8 cellular contexts compared by ENCODE assay signal in genomic region chr2:73925853-73926492, GRCh38. TPM values are rescaled to one million over a fixed set of nuclear protein-coding genes. Genes with fewer than 3 reads are reported as not detected.
A peak's percentile ranks its signal among the peaks of the same experiment; 100 is the strongest.
DNase-seq lines count a peak whose midpoint lies in the region; ATAC-seq and TF ChIP-seq lines count a peak whose summit lies in the region.

No MANE protein-coding gene starts in this region.

- no peaks in the 10 kb centered on the region for H3K9me3 ChIP-seq in thyroid gland

- no peak for TF ChIP-seq POLR2A in thyroid gland (IDR thresholded peaks at IDR 0.05)

- CTCF ChIA-PET in activated CD8-positive, alpha-beta T cell treated with anti-CD3 and anti-CD28 coated beads, Interleukin-2, amount 10 ng/mL, durations not matched to agents 7 days and 5 days (lab: Charles Lee) = interaction anchor here (0.9 kb wide), 1 partner anchor 24 kb away, joined by 3 read pairs; no protein-coding TSS in a partner anchor

- H3K27ac ChIP-seq in thyroid gland = peak overlapping the region; percentile 43 to 91 (median 59)

- POLR2A ChIA-PET in activated CD8-positive, alpha-beta T cell treated with anti-CD3 and anti-CD28 coated beads, Interleukin-2, amount 10 ng/mL, durations not matched to agents 7 days and 5 days (lab: Charles Lee) = interaction anchor here (1.4 kb wide), 1 partner anchor 253 kb away, joined by 4 read pairs; the partner anchor contains the start of gene MOB1A

- no peaks in the 10 kb centered on the region for H3K9me3 Mint-ChIP-seq in activated T-cell treated with anti-CD3 and anti-CD28 coated beads, Interleukin-2, amount 50 U/mL, for 4 hours
- H3K9me3 Mint-ChIP-seq in activated CD8-positive, alpha-beta T cell treated with anti-CD3 and anti-CD28 coated beads, Interleukin-2, amount 10 ng/mL, durations not matched to agents 7 days and 5 days (ENCODE audit: insufficient read depth) = no peaks in the 10 kb centered on the region

- intact Hi-C loops in thyroid gland (cut with DNase I) = loop anchor here (10.0 kb wide), 1 partner anchor 79 kb away; no protein-coding TSS in a partner anchor

- no peaks in the 10 kb centered on the region for H3K36me3 ChIP-seq in thyroid gland

- TF ChIP-seq CTCF in thyroid gland (IDR thresholded peaks at IDR 0.05) = no peak

- peaks cover 14 to 20% of the 10 kb centered on the region in 2 donors for H3K4me1 ChIP-seq in thyroid gland

- peak overlapping the region in 1 of 3 donors; percentile 74 for H3K4me3 ChIP-seq in thyroid gland (replicated peaks in 1 of 3)

- no peak for DNase-seq in activated T-cell treated with anti-CD3 and anti-CD28 coated beads, Interleukin-2, amount 50 U/mL, for 4 hours
- no peak for DNase-seq in activated T-cell treated with anti-CD3 and anti-CD28 coated beads, Interleukin-2, amount 50 U/mL, for 1 hour
- DNase-seq in activated CD8-positive, alpha-beta T cell treated with anti-CD3 and anti-CD28 coated beads, Interleukin-2, amount 10 ng/mL, durations not matched to agents 7 days and 5 days = no peak
- DNase-seq in kidney tubule cell (ENCODE audit: low spot score) = peak; percentile 76
- peak in 1 of 2 donors; percentile 4 for DNase-seq in thyroid gland
- no peak for DNase-seq in 8988T
- DNase-seq in DMS 273 (lab: John Stamatoyannopoulos, UW; ENCODE audit: unreplicated experiment) = no peak
- DNase-seq in activated CD8-positive, alpha-beta memory T cell treated with anti-CD3 and anti-CD28 coated beads, Interleukin-2, amount 50 U/mL, for 4 hours = no peak

- H3K36me3 Mint-ChIP-seq in activated T-cell treated with anti-CD3 and anti-CD28 coated beads, Interleukin-2, amount 50 U/mL, for 4 hours (ENCODE audit: insufficient read depth) = peaks cover 20% of the 10 kb centered on the region
- H3K36me3 Mint-ChIP-seq in activated CD8-positive, alpha-beta T cell treated with anti-CD3 and anti-CD28 coated beads, Interleukin-2, amount 10 ng/mL, durations not matched to agents 7 days and 5 days (ENCODE audit: low read depth) = peaks cover 27% of the 10 kb centered on the region

- H3K4me1 Mint-ChIP-seq in activated T-cell treated with anti-CD3 and anti-CD28 coated beads, Interleukin-2, amount 50 U/mL, for 4 hours (ENCODE audit: low read depth) = peaks cover 40% of the 10 kb centered on the region
- peaks cover 71% of the 10 kb centered on the region for H3K4me1 Mint-ChIP-seq in activated CD8-positive, alpha-beta T cell treated with anti-CD3 and anti-CD28 coated beads, Interleukin-2, amount 10 ng/mL, durations not matched to agents 7 days and 5 days (ENCODE audit: low read depth)

- H3K4me3 Mint-ChIP-seq in activated T-cell treated with anti-CD3 and anti-CD28 coated beads, Interleukin-2, amount 50 U/mL, for 4 hours = peak overlapping the region; percentile 96
- peak overlapping the region; percentile 94 for H3K4me3 Mint-ChIP-seq in activated CD8-positive, alpha-beta T cell treated with anti-CD3 and anti-CD28 coated beads, Interleukin-2, amount 10 ng/mL, durations not matched to agents 7 days and 5 days

- H3K27me3 Mint-ChIP-seq in activated T-cell treated with anti-CD3 and anti-CD28 coated beads, Interleukin-2, amount 50 U/mL, for 4 hours (ENCODE audit: low read depth) = no peaks in the 10 kb centered on the region
- no peaks in the 10 kb centered on the region for H3K27me3 Mint-ChIP-seq in activated CD8-positive, alpha-beta T cell treated with anti-CD3 and anti-CD28 coated beads, Interleukin-2, amount 10 ng/mL, durations not matched to agents 7 days and 5 days (ENCODE audit: low read depth)

- WGBS in thyroid gland, 2 donors = 76 to 81% methylated on average over 13 of the region's 13 CpGs

- no peak for ATAC-seq in activated T-cell treated with anti-CD3 and anti-CD28 coated beads, Interleukin-2, amount 50 U/mL, for 4 hours
- no peak for ATAC-seq in activated CD8-positive, alpha-beta T cell treated with anti-CD3 and anti-CD28 coated beads, Interleukin-2, amount 10 ng/mL, durations not matched to agents 7 days and 5 days

- no peaks in the 10 kb centered on the region for H3K27me3 ChIP-seq in thyroid gland

- H3K27ac Mint-ChIP-seq in activated CD8-positive, alpha-beta T cell treated with anti-CD3 and anti-CD28 coated beads, Interleukin-2, amount 10 ng/mL, durations not matched to agents 7 days and 5 days = peak overlapping the region; percentile 74

RNA-seq across cellular contexts. Expression of gene DGUOK, which starts 0.7 kb away (rescaled TPM):
- 10 to 100 TPM; 69.5 to 76.0 (median 74.2) TPM for total RNA-seq in activated T-cell treated with anti-CD3 and anti-CD28 coated beads, Interleukin-2, amount 50 U/mL, for 4 hours
- total RNA-seq in activated CD8-positive, alpha-beta T cell treated with anti-CD3 and anti-CD28 coated beads, Interleukin-2, amount 10 ng/mL, durations not matched to agents 7 days and 5 days = 10 to 100 TPM; 71.5 to 72.1 TPM
- 10 to 100 TPM; 41.8 to 65.8 (median 46.9) TPM for total RNA-seq in thyroid gland

RNA-seq across cellular contexts. Expression of gene ACTG2, which starts 33.2 kb away (rescaled TPM):
- under 1 TPM; 0.52 to 0.89 (median 0.63) TPM for total RNA-seq in activated T-cell treated with anti-CD3 and anti-CD28 coated beads, Interleukin-2, amount 50 U/mL, for 4 hours
- under 1 TPM in 1 of 2 experiments, not detected in 1; 0.81 TPM for total RNA-seq in activated CD8-positive, alpha-beta T cell treated with anti-CD3 and anti-CD28 coated beads, Interleukin-2, amount 10 ng/mL, durations not matched to agents 7 days and 5 days
- 10 to 100 TPM in 1 of 4 donors, 1 to 10 TPM in 3; 1.5 to 24.4 (median 2.3) TPM for total RNA-seq in thyroid gland

RNA-seq across cellular contexts. Expression of gene TET3, which starts 58.7 kb away (rescaled TPM):
- 10 to 100 TPM; 30.8 to 34.0 (median 31.7) TPM for total RNA-seq in activated T-cell treated with anti-CD3 and anti-CD28 coated beads, Interleukin-2, amount 50 U/mL, for 4 hours
- total RNA-seq in activated CD8-positive, alpha-beta T cell treated with anti-CD3 and anti-CD28 coated beads, Interleukin-2, amount 10 ng/mL, durations not matched to agents 7 days and 5 days = 10 to 100 TPM; 20.4 to 20.9 TPM
- 10 to 100 TPM in 1 of 4 donors, 1 to 10 TPM in 3; 6.4 to 10.8 (median 7.5) TPM for total RNA-seq in thyroid gland
